In genomic region chr5:93990504-93991085, GRCh38 we compare ENCODE assay signal across 17 cellular contexts.
DNase-seq lines count a peak whose midpoint lies in the region; ATAC-seq and TF ChIP-seq lines count a peak whose summit lies in the region.
"Had no signal": no experiment of that assay in that cellular context is flagged by ENCODE, and none has a peak within 500 bp of the region (broad histone marks: within the 10 kb centered on the region; RNA-seq: fewer than 3 reads in every experiment).

No MANE protein-coding gene starts in this region.

- POLR2A ChIA-PET in IMR-90 (lab: Charles Lee; ENCODE audit: unreplicated experiment) = no interaction called here

- dilution Hi-C loops in IMR-90 (cut with HindIII; ENCODE audit: low sequenced_read_pairs, unreplicated experiment) = no loop called here

- no peak overlapping the region for H3K14ac ChIP-seq in IMR-90 (replicated peaks; ENCODE audit: low read depth, low read length)

- no peak overlapping the region for H2AK9ac ChIP-seq in IMR-90 (replicated peaks; ENCODE audit: low read depth, low read length, poor library complexity)

- no peaks in the 10 kb centered on the region for H3K9me1 ChIP-seq in IMR-90 (ENCODE audit: insufficient read depth, low read length)

- no peak overlapping the region for H2BK120ac ChIP-seq in IMR-90 (ENCODE audit: low read depth, low read length)

- no peak overlapping the region for H2AK5ac ChIP-seq in IMR-90 (ENCODE audit: low read depth, low read length)

- no TSS peak for BruUV-seq in IMR-90 (replicated peaks; lab: Mats Ljungman, UMichigan)

- no CpG with 5 or more reads among the region's 2 CpGs for WGBS in IMR-90 (ENCODE audit: extremely low coverage in 2 of 2, insufficient read length in 1 of 2), 2 experiments

- no peak overlapping the region for H2AFZ ChIP-seq in IMR-90 (replicated peaks; ENCODE audit: low read length, poor library complexity)

- no peak overlapping the region for H4K8ac ChIP-seq in IMR-90 (ENCODE audit: low read depth in 2 of 2, low read length in 2 of 2)

- no peak overlapping the region for H2BK20ac ChIP-seq in IMR-90 (ENCODE audit: low read depth, low read length)

- CTCF ChIA-PET in IMR-90 (lab: Yijun Ruan, JAX) = interaction anchor here (0.6 to 0.7 kb wide), 2 partner anchors 103 to 1796 kb away, joined by 3 read pairs; no protein-coding TSS in a partner anchor

- H3K4me2 ChIP-seq in IMR-90 (ENCODE audit: low read depth, low read length) = peak overlapping the region; percentile 62

- no peak overlapping the region for H3K56ac ChIP-seq in IMR-90 (ENCODE audit: extremely low read depth, insufficient read depth, low read length)

- H3K9me3 ChIP-seq in BE2C = no peaks in the 10 kb centered on the region
- no peaks in the 10 kb centered on the region for H3K9me3 ChIP-seq in IMR-90 (ENCODE audit: control insufficient read depth, insufficient read depth, low read length)
- no peaks in the 10 kb centered on the region for H3K9me3 ChIP-seq in adipocyte (ENCODE audit: control insufficient read depth, low read length)
- no peaks in the 10 kb centered on the region for H3K9me3 ChIP-seq in WERI-Rb-1 (ENCODE audit: severe bottlenecking)
- H3K9me3 ChIP-seq: body of pancreas, uterus had no signal

- peaks cover 0 to 5% of the 10 kb centered on the region in 2 experiments; a peak in 1 of 4 replicates for H3K79me1 ChIP-seq in IMR-90 (ENCODE audit: low read depth in 1 of 2, low read length in 2 of 2)

- in situ Hi-C loops in IMR-90 (cut with MboI; ENCODE audit: low sequenced_read_pairs) = no loop called here

- TF ChIP-seq RAD21 in IMR-90 (IDR thresholded peaks at IDR 0.05; ENCODE audit: low read length) = no peak

- H3K27ac ChIP-seq in IMR-90 (ENCODE audit: insufficient read depth, low read length) (peak overlapping the region; percentile 83; the same call in 1 of the 2 replicates), WERI-Rb-1 (no peak overlapping the region)
- H3K27ac ChIP-seq: body of pancreas, uterus had no signal

- H4K91ac ChIP-seq in IMR-90 (ENCODE audit: insufficient read depth, low read depth, low read length) = no peak overlapping the region

- ATAC-seq in IMR-90 (ENCODE audit: low read depth) (peak; percentile 27; the same call in 1 of the 2 replicates), left colon (peak; percentile 99)
- ATAC-seq: body of pancreas; naive thymus-derived CD4-positive, alpha-beta T cell had no signal

- H3K9ac ChIP-seq in IMR-90 (ENCODE audit: low read depth, low read length) (no peak overlapping the region; the same call in 1 of the 2 replicates), adipocyte (ENCODE audit: low read length) (no peak overlapping the region)

- H3K4me1 ChIP-seq in BE2C = peaks cover 9% of the 10 kb centered on the region; the same call in 1 of the 2 replicates
- peaks cover 2% of the 10 kb centered on the region; the same call in 1 of the 2 replicates for H3K4me1 ChIP-seq in IMR-90 (ENCODE audit: control insufficient read depth, insufficient read depth, low read length)
- H3K4me1 ChIP-seq in adipocyte (ENCODE audit: control insufficient read depth, insufficient read depth, low read length) = peaks cover 16% of the 10 kb centered on the region
- H3K4me1 ChIP-seq: uterus had no signal

- intact Hi-C loops in IMR-90 (cut with micrococcal nuclease) (no loop called here), left colon (cut with DNase I, micrococcal nuclease) (no loop called here)

- no peak overlapping the region for H2BK15ac ChIP-seq in IMR-90 (ENCODE audit: low read depth, low read length)

- no peaks in the 10 kb centered on the region for H4K20me1 ChIP-seq in IMR-90 (ENCODE audit: insufficient read depth, low read length)

- H3K4me3 ChIP-seq in BE2C (ENCODE audit: low read depth, low read length) (no peak overlapping the region), IMR-90 (ENCODE audit: insufficient read depth, low read depth, low read length) (no peak overlapping the region), adipocyte (ENCODE audit: low read length) (no peak overlapping the region), WERI-Rb-1 (ENCODE audit: low read depth, low read length) (no peak overlapping the region)
- H3K4me3 ChIP-seq: body of pancreas, uterus had no signal

- H3K36me3 ChIP-seq in BE2C (no peaks in the 10 kb centered on the region), IMR-90 (ENCODE audit: control insufficient read depth, insufficient read depth, low read length) (no peaks in the 10 kb centered on the region), adipocyte (ENCODE audit: control insufficient read depth, insufficient read depth, low read length, severe bottlenecking) (no peaks in the 10 kb centered on the region), WERI-Rb-1 (no peaks in the 10 kb centered on the region)
- H3K36me3 ChIP-seq: uterus had no signal

- no peak overlapping the region for H3K23ac ChIP-seq in IMR-90 (ENCODE audit: low read depth, low read length)

- peak overlapping the region; percentile 68; the same call in 1 of the 2 replicates for H4K5ac ChIP-seq in IMR-90 (ENCODE audit: low read depth, low read length)

- no peak overlapping the region for H2BK5ac ChIP-seq in IMR-90 (ENCODE audit: low read depth, low read length, poor library complexity, severe bottlenecking)

- no peak for TF ChIP-seq CTCF in BE2C (IDR thresholded peaks at IDR 0.05; ENCODE audit: low read depth, low read length)
- TF ChIP-seq CTCF in IMR-90 (conservative IDR thresholded peaks at IDR 0.05; ENCODE audit: low read depth, low read length) = no peak
- no peak for TF ChIP-seq CTCF in WERI-Rb-1 (IDR thresholded peaks at IDR 0.05; ENCODE audit: low read depth, low read length)

- peak; percentile 7 for DNase-seq in BE2C
- peak; percentile 2 for DNase-seq in IMR-90
- peak; percentile 4 for DNase-seq in adipocyte (ENCODE audit: low read depth)
- peak; percentile 37 for DNase-seq in left colon
- no peak for DNase-seq in dedifferentiated amniotic fluid mesenchymal stem cell (ENCODE audit: extremely low spot score)
- DNase-seq in GDM1 (lab: John Stamatoyannopoulos, UW) = no peak
- DNase-seq in SHP77 treated with DMSO at 0.1 percent for 48 hours (lab: John Stamatoyannopoulos, UW) = no peak
- DNase-seq in WERI-Rb-1 = no peak
- DNase-seq: activated naive CD4-positive, alpha-beta T cell treated with anti-CD3 and anti-CD28 coated beads for 36 hours; body of pancreas; Calu3; foreskin fibroblast; KG1; naive thymus-derived CD4-positive, alpha-beta T cell; NCI-H1694 treated with DMSO at 0.1 percent for 48 hours; NCI-H748 treated with DMSO at 0.1 percent for 48 hours; uterus had no signal

- H3K27me3 ChIP-seq in BE2C (no peaks in the 10 kb centered on the region), IMR-90 (ENCODE audit: control insufficient read depth, insufficient read depth, low read length) (no peaks in the 10 kb centered on the region), adipocyte (replicated peaks; ENCODE audit: control insufficient read depth, insufficient read depth, low read length) (no peaks in the 10 kb centered on the region), WERI-Rb-1 (ENCODE audit: insufficient read depth, low read depth, severe bottlenecking) (no peaks in the 10 kb centered on the region)
- H3K27me3 ChIP-seq: body of pancreas, uterus had no signal

- no peak overlapping the region for H3K4ac ChIP-seq in IMR-90 (ENCODE audit: low read depth, low read length)

- TF ChIP-seq POLR2A in IMR-90 (IDR thresholded peaks at IDR 0.05; ENCODE audit: low read depth, low read length) = no peak

- H3K18ac ChIP-seq in IMR-90 (ENCODE audit: low read depth, low read length) = peak overlapping the region; percentile 75; the same call in 1 of the 2 replicates

TF ChIP-seq in IMR-90, 13 proteins besides CTCF, POLR2A, EP300 and RAD21:
- TF ChIP-seq ELK1 (IDR thresholded peaks at IDR 0.05; ENCODE audit: borderline replicate concordance, low read depth, low read length) (no peak), MXI1 (IDR thresholded peaks at IDR 0.05; ENCODE audit: borderline replicate concordance, low read depth, low read length) (no peak), SMC3 (IDR thresholded peaks at IDR 0.05; ENCODE audit: low read depth, low read length) (no peak), BHLHE40 (IDR thresholded peaks at IDR 0.05; ENCODE audit: low read depth, low read length) (no peak)

Comparison
In these comparisons a context has a peak if more than half of its experiments do, and no peak if none do; other contexts are left out.
1. DNase-seq: peak in BE2C (single experiment), IMR-90 (single experiment), adipocyte (single experiment) and left colon (2 of 2); none in dedifferentiated amniotic fluid mesenchymal stem cell (single experiment), GDM1 (single experiment), SHP77 treated with DMSO at 0.1 percent for 48 hours (single experiment) and WERI-Rb-1 (single experiment).